ENCODE assay signal across 22 cellular contexts in the genomic region with DNA sequence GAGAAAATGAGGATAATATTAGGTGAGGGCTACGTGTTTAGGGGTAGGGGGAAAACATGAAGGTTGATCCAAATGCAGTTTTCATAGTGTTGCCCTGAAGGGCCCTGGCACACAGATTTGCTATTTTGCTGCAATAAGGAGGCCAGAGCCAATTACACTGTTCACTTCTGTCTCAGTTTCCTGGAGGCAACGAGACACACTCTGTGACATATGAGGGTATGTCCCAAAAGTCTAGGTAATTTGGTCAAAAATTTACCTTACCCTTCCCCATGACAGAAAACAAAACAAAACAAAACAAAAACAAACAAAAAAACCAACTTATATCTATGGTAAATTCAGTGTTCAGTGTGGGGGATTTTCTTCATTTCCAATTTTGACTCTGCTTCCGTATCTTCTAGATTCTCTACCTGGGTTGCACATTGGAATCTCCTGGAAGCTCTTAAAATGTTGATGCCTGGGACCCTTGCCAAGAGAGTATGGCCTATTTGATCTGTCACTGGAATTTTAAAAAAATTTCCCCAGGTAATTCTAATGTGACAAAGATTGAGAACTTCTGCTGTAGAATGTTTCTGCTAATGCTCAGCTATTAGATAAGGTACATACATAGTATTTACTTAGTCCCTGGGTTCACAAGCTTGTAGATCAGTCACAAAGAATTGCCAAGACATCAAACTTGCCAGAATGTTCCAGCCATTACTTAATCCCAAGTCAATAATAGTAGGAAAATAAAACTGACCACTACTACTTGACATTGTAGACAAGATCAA.
"Had no signal": no experiment of that assay in that cellular context is flagged by ENCODE, and none has a peak within 500 bp of the region (broad histone marks: within the 10 kb centered on the region; RNA-seq: fewer than 3 reads in every experiment).

No MANE protein-coding gene starts in this region.

- H3K9me3 ChIP-seq: adrenal gland had no signal

- DNase-seq: activated CD4-positive, alpha-beta T cell treated with anti-CD3 and anti-CD28 coated beads for 4 hours; activated CD4-positive, alpha-beta T cell treated with anti-CD3 and anti-CD28 coated beads, Interleukin-2, amount 50 U/mL, for 4 hours; activated CD8-positive, alpha-beta memory T cell treated with anti-CD3 and anti-CD28 coated beads, Interleukin-2, amount 50 U/mL, for 48 hours; activated CD8-positive, alpha-beta T cell treated with anti-CD3 and anti-CD28 coated beads, Interleukin-2, amount 10 ng/mL, durations not matched to agents 7 days and 5 days; activated naive CD4-positive, alpha-beta T cell treated with anti-CD3 and anti-CD28 coated beads, Interleukin-2, amount 50 U/mL, for 16 hours; activated naive CD8-positive, alpha-beta T cell treated with anti-CD3 and anti-CD28 coated beads, Interleukin-2, amount 10 ng/mL, durations not matched to agents 7 days and 5 days; activated T-cell treated with anti-CD3 and anti-CD28 coated beads, Interleukin-2, amount 50 U/mL, for 1 hour; adrenal gland; anterior cingulate cortex; cerebellar nuclear complex; NCI-H1048; NCI-H146; NCI-H2171; NCI-H2227 treated with DMSO at 0.1 percent for 48 hours; NCI-H446 treated with DMSO at 0.1 percent for 48 hours; NCI-H524 treated with DMSO at 0.1 percent for 48 hours; NCI-H82; PC-3; SHP77 had no signal

- H3K27ac ChIP-seq: adrenal gland had no signal

- H3K36me3 ChIP-seq: adrenal gland had no signal

- H3K4me3 ChIP-seq: adrenal gland had no signal

- FAIRE-seq: colon, RCC 7860 had no signal

- ATAC-seq: activated CD4-positive, CD25-positive, alpha-beta regulatory T cell treated with anti-CD3 and anti-CD28 coated beads, Interleukin-2, amount 50 U/mL, for 24 hours; activated CD8-positive, alpha-beta T cell treated with anti-CD3 and anti-CD28 coated beads, Interleukin-2, amount 10 ng/mL, durations not matched to agents 7 days and 5 days; PC-3 had no signal

- H3K4me1 ChIP-seq: adrenal gland had no signal

- H3K27me3 ChIP-seq: adrenal gland had no signal
